ENCODE assay signal across 10 cellular contexts in genomic region chr21:36708512-36709029, GRCh38. TPM values are rescaled to one million over a fixed set of nuclear protein-coding genes. Genes with fewer than 3 reads are reported as not detected.
DNase-seq lines count a peak whose midpoint lies in the region; ATAC-seq and TF ChIP-seq lines count a peak whose summit lies in the region.
"Had no signal": no experiment of that assay in that cellular context is flagged by ENCODE, and none has a peak within 500 bp of the region (broad histone marks: within the 10 kb centered on the region; RNA-seq: fewer than 3 reads in every experiment).

No MANE protein-coding gene starts in this region.

- CTCF ChIA-PET in activated naive CD4-positive, alpha-beta T cell treated with anti-CD3 and anti-CD28 coated beads, Interleukin-2, amount 10 ng/mL, durations not matched to agents 7 days and 5 days (lab: Charles Lee), result no interaction called here

- H3K27me3 Mint-ChIP-seq in activated naive CD4-positive, alpha-beta T cell treated with anti-CD3 and anti-CD28 coated beads, Interleukin-2, amount 10 ng/mL, durations not matched to agents 7 days and 5 days, result peaks cover 96% of the 10 kb centered on the region
- peaks cover 78% of the 10 kb centered on the region for H3K27me3 Mint-ChIP-seq in chondrocyte (ENCODE audit: low read depth)

- WGBS in suprapubic skin, result 8% methylated on average over 28 of the region's 32 CpGs

- TF ChIP-seq CTCF in chondrocyte (IDR thresholded peaks at IDR 0.05), result no peak
- TF ChIP-seq CTCF in suprapubic skin (IDR thresholded peaks at IDR 0.05), result no peak

- TF ChIP-seq EP300 in suprapubic skin (IDR thresholded peaks at IDR 0.05), result no peak

- peaks cover 1% of the 10 kb centered on the region for H3K36me3 Mint-ChIP-seq in activated naive CD4-positive, alpha-beta T cell treated with anti-CD3 and anti-CD28 coated beads, Interleukin-2, amount 10 ng/mL, durations not matched to agents 7 days and 5 days
- H3K36me3 Mint-ChIP-seq in chondrocyte (ENCODE audit: low read depth), result no peaks in the 10 kb centered on the region

- H3K4me1 ChIP-seq in muscle layer of colon (ENCODE audit: insufficient read depth, low read length), result peaks cover 23% of the 10 kb centered on the region
- H3K4me1 ChIP-seq in suprapubic skin, result peaks cover 57% of the 10 kb centered on the region

- peaks cover 33% of the 10 kb centered on the region for H3K4me1 Mint-ChIP-seq in activated naive CD4-positive, alpha-beta T cell treated with anti-CD3 and anti-CD28 coated beads, Interleukin-2, amount 10 ng/mL, durations not matched to agents 7 days and 5 days
- H3K4me1 Mint-ChIP-seq in chondrocyte (ENCODE audit: low read depth), result peaks cover 22% of the 10 kb centered on the region

- ATAC-seq in GM21737 (IDR thresholded peaks at IDR 0.05; ENCODE audit: unreplicated experiment), result no peak

- H3K4me3 ChIP-seq in muscle layer of colon (ENCODE audit: low read depth in 1 of 2, low read length in 2 of 2), result peak overlapping the region; percentile 7 to 35
- peak overlapping the region; percentile 34 for H3K4me3 ChIP-seq in suprapubic skin

- no peaks in the 10 kb centered on the region for H3K9me3 ChIP-seq in muscle layer of colon (ENCODE audit: low read length)
- H3K9me3 ChIP-seq in suprapubic skin, result no peaks in the 10 kb centered on the region
- H3K9me3 ChIP-seq: adrenal gland had no signal

- no peak for DNase-seq in activated naive CD4-positive, alpha-beta T cell treated with anti-CD3 and anti-CD28 coated beads, Interleukin-2, amount 10 ng/mL, durations not matched to agents 7 days and 5 days
- DNase-seq in activated naive CD4-positive, alpha-beta T cell treated with Interleukin-2 at 50 U/mL for 16 hours, result no peak
- no peak for DNase-seq in chondrocyte (ENCODE audit: low spot score)
- no peak for DNase-seq in suprapubic skin (ENCODE audit: low spot score in 2 of 2)
- DNase-seq in RPMI8226, result no peak
- no peak for DNase-seq in occipital lobe (lab: John Stamatoyannopoulos, UW)
- DNase-seq: adrenal gland, SIG-M5 had no signal

- H3K9ac ChIP-seq in muscle layer of colon (ENCODE audit: low read length), result no peak overlapping the region

- no peak for TF ChIP-seq POLR2A in suprapubic skin (IDR thresholded peaks at IDR 0.05)

- no peak overlapping the region for H3K27ac ChIP-seq in muscle layer of colon (ENCODE audit: low read depth, low read length)
- H3K27ac ChIP-seq in suprapubic skin, result no peak overlapping the region
- H3K27ac ChIP-seq: adrenal gland had no signal

- peaks cover 87 to 89% of the 10 kb centered on the region in 2 donors for H3K27me3 ChIP-seq in muscle layer of colon (ENCODE audit: control insufficient read depth in 1 of 2, insufficient read depth in 2 of 2, low read length in 2 of 2)
- peaks cover 97% of the 10 kb centered on the region for H3K27me3 ChIP-seq in suprapubic skin

- H3K36me3 ChIP-seq in muscle layer of colon (ENCODE audit: insufficient read depth, low read length), result no peaks in the 10 kb centered on the region
- H3K36me3 ChIP-seq in suprapubic skin, result no peaks in the 10 kb centered on the region
- H3K36me3 ChIP-seq: adrenal gland had no signal

- H3K27ac Mint-ChIP-seq in activated naive CD4-positive, alpha-beta T cell treated with anti-CD3 and anti-CD28 coated beads, Interleukin-2, amount 10 ng/mL, durations not matched to agents 7 days and 5 days, result peak overlapping the region; percentile 37
- H3K27ac Mint-ChIP-seq in chondrocyte (ENCODE audit: unreplicated experiment), result no peak overlapping the region

- no peaks in the 10 kb centered on the region for H3K9me3 Mint-ChIP-seq in activated naive CD4-positive, alpha-beta T cell treated with anti-CD3 and anti-CD28 coated beads, Interleukin-2, amount 10 ng/mL, durations not matched to agents 7 days and 5 days
- H3K9me3 Mint-ChIP-seq in chondrocyte (ENCODE audit: low read depth), result no peaks in the 10 kb centered on the region

- no peak overlapping the region for H3K4me3 Mint-ChIP-seq in activated naive CD4-positive, alpha-beta T cell treated with anti-CD3 and anti-CD28 coated beads, Interleukin-2, amount 10 ng/mL, durations not matched to agents 7 days and 5 days
- peak overlapping the region; percentile 41 for H3K4me3 Mint-ChIP-seq in chondrocyte (ENCODE audit: unreplicated experiment)

RNA-seq across cellular contexts. Expression of gene SIM2, which starts 9.7 kb away (rescaled TPM):
- 0.59 to 1.3 TPM (median 0.60 TPM) in 3 replicates for total RNA-seq in chondrocyte
- total RNA-seq in suprapubic skin, result 1 to 10 TPM in 1 of 4 donors, not detected in 3; 1.2 TPM
- total RNA-seq in occipital lobe, result not detected
